Comparison of ENCODE assay signal across 8 cellular contexts in the genomic region with DNA sequence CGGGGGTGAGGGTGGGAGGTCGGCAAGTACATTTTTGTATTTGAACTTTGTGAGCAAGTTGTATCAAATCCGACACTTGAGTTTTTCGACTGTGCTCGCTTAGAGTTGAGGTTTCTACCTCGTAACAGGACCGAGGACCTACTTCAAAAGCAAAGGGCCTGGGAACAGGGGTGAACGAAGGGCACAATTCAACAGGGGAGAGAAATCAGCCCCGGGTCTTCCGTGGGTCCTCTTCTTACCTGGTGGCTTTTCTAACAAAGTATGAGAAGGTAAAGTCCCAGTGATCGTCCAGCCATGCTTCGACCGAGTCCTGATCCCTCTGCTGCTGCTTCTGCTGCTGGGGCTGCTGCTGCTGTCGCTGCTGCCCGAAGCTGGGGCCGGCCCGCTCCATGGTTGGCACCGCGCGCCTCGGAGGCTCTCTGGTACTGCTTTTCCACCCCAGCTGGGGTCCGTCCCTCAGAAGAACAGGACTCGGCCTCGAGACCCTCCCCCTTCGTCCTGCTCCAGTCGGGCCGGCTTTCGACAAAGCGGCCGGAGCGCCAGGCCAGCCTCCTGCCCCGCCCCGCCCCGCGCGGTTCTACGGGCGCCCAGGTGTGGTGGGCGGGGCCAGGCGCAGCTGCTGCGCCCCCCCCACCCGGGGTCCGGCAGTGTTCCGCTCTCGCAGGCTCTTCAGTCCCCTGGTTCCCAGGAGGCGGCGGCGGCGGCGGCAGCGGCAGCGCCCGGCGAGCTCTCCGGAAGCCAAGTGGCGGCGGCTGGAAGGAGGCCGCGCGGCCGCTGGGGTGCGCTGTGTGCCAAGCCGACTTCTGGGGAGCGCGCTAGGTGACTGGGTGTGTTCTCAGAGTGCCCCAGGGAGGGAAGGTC. TPM values are rescaled to one million over a fixed set of nuclear protein-coding genes. Genes with fewer than 3 reads are reported as not detected.
DNase-seq lines count a peak whose midpoint lies in the region; ATAC-seq and TF ChIP-seq lines count a peak whose summit lies in the region.

A gene (minus strand): TSS at position 524 of the 861 bp plus-strand sequence. CDS start 133 bp downstream, at position 391.

- intact Hi-C loops in spleen (cut with DNase I; ENCODE audit: low total_unique reads): loop anchor here (10.0 kb wide), 1 partner anchor 426 kb away; no protein-coding TSS in a partner anchor

- 0 to 1% (median 0%) methylated on average over 31 to 65 of the region's 65 CpGs for WGBS in spleen, 5 donors

- TF ChIP-seq POLR2A in spleen (IDR thresholded peaks at IDR 0.05): no peak

- ATAC-seq in HG03045 (IDR thresholded peaks at IDR 0.05; ENCODE audit: unreplicated experiment): peak; percentile 89

- H3K4me3 ChIP-seq in WI38 (ENCODE audit: low read depth, low read length) (peak within 1 kb of the TSS; percentile 92), spleen (peak within 1 kb of the TSS; percentile 63 to 83 (median 76))

- H3K36me3 ChIP-seq in spleen: no peaks in the 10 kb centered on the region

- H3K27ac ChIP-seq in caudate nucleus (ENCODE audit: low read depth, low read length) (no peak within 1 kb of the TSS), spleen (peak within 1 kb of the TSS; percentile 49 to 81 (median 80))

- peak; percentile 61 for TF ChIP-seq CTCF in WI38 (IDR thresholded peaks at IDR 0.05; ENCODE audit: low read depth, low read length)
- TF ChIP-seq CTCF in spleen (IDR thresholded peaks at IDR 0.05 in 8 of 11, conservative IDR thresholded peaks at IDR 0.05 in 3 of 11): peak in 10 of 11 experiments; percentile 37 to 92 (median 80)

- H3K4me1 ChIP-seq in spleen: peaks cover 0 to 34% (median 26%) of the 10 kb centered on the region in 6 donors

- DNase-seq in SIG-M5 treated with dmso at 0.1 percent for 504 hours (lab: John Stamatoyannopoulos, UW; ENCODE audit: unreplicated experiment): peak; percentile 80
- no peak for DNase-seq in SIG-M5 (lab: John Stamatoyannopoulos, UW)
- DNase-seq in NCI-H2107 (lab: John Stamatoyannopoulos, UW): peak; percentile 36
- peak in 52 of 61 donors; percentile 11 to 78 (median 50) for DNase-seq in caudate nucleus (lab: John Stamatoyannopoulos, UW)
- DNase-seq in iris pigment epithelial cell (ENCODE audit: low read depth): peak; percentile 87
- DNase-seq in spleen: peak; percentile 95

- no peaks in the 10 kb centered on the region for H3K9me3 ChIP-seq in spleen

- peaks cover 0 to 73% (median 5%) of the 10 kb centered on the region in 7 donors for H3K27me3 ChIP-seq in spleen (replicated peaks in 1 of 7)

RNA-seq across cellular contexts. Expression of the gene that starts here (rescaled TPM):
- 10 to 100 TPM in 3 of 7 donors, 1 to 10 TPM in 4; 8.8 to 15.1 (median 9.6) TPM for total RNA-seq in spleen
- 1 to 10 TPM in 1 of 3 donors, under 1 TPM in 2; 0.91 to 1.3 (median 0.99) TPM for polyA plus RNA-seq in spleen
